Comparison of ENCODE assay signal across 8 cellular contexts in genomic region chr2:111999809-112000208, GRCh38.
"Had no signal": no experiment of that assay in that cellular context is flagged by ENCODE, and none has a peak within 500 bp of the region (broad histone marks: within the 10 kb centered on the region; RNA-seq: fewer than 3 reads in every experiment).

No MANE protein-coding gene starts in this region.

- FAIRE-seq: HepG2, HTR-8/SVneo had no signal

- H3K4me2 ChIP-seq: KMS-11 had no signal

- H3K9ac ChIP-seq: KMS-11 had no signal

- H3K27ac ChIP-seq: HL-60, KMS-11 had no signal

- ATAC-seq: HepG2 had no signal

- DNase-seq: IMR-90, KBM-7, KG1 had no signal

- H3K9me3 Mint-ChIP-seq: IgD-negative memory B cell had no signal
